Comparison of ENCODE assay signal across 11 cellular contexts in the genomic region with DNA sequence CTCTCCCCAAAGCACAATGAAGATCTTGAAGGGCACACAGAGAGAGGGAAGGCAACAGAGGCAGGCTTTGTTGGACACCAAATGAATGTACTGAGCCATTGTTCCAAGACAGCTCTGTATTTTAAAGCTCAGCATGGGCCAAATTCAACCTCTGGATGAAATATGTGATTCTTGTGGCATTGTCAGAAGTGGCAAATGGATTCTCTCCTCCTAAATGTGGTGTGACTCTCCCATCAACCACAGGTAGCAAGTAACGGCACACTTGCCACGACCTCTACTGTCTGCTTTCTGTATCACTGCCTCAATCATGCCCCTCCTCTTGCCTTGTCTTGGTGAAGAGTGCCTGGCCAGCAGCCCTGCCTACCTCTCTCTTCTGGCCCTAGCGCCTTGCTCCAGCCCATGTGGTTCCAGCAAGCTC. TPM values are rescaled to one million over a fixed set of nuclear protein-coding genes. Genes with fewer than 3 reads are reported as not detected.
DNase-seq lines count a peak whose midpoint lies in the region; ATAC-seq and TF ChIP-seq lines count a peak whose summit lies in the region.
"Had no signal": no experiment of that assay in that cellular context is flagged by ENCODE, and none has a peak within 500 bp of the region (broad histone marks: within the 10 kb centered on the region; RNA-seq: fewer than 3 reads in every experiment).

No MANE protein-coding gene starts in this region.

- H3K4me3 Mint-ChIP-seq in neural crest cell, result no peak overlapping the region

- no peak for DNase-seq in neural crest cell (ENCODE audit: low read depth, low spot score)
- DNase-seq in NCI-H1436 treated with DMSO at 0.1 percent for 48 hours (lab: John Stamatoyannopoulos, UW), result no peak
- no peak for DNase-seq in cerebellar cortex (ENCODE audit: low spot score)
- DNase-seq in NCI-H2029 treated with DMSO at 0.1 percent for 48 hours (lab: John Stamatoyannopoulos, UW), result no peak

- peak; percentile 44 for ATAC-seq in GM18861 (IDR thresholded peaks at IDR 0.05; ENCODE audit: unreplicated experiment)
- peak; percentile 89 for ATAC-seq in HG02885 (IDR thresholded peaks at IDR 0.05; ENCODE audit: poor library complexity, unreplicated experiment)
- ATAC-seq in HG02840 (IDR thresholded peaks at IDR 0.05; ENCODE audit: low FRiP score, unreplicated experiment), result no peak

- TF ChIP-seq CTCF in neural crest cell (conservative IDR thresholded peaks at IDR 0.05), result peak; percentile 36

- peak overlapping the region; percentile 88 for H3K27ac ChIP-seq in angular gyrus (ENCODE audit: low read depth, low read length)

- no peaks in the 10 kb centered on the region for H3K27me3 Mint-ChIP-seq in neural crest cell (ENCODE audit: low read depth)

- peaks cover 17% of the 10 kb centered on the region for H3K36me3 Mint-ChIP-seq in neural crest cell (ENCODE audit: low read depth)

- peaks cover 76% of the 10 kb centered on the region for H3K4me1 Mint-ChIP-seq in neural crest cell

- no peak overlapping the region for H3K27ac Mint-ChIP-seq in neural crest cell (ENCODE audit: unreplicated experiment)

- H3K9me3 Mint-ChIP-seq in neural crest cell, result no peaks in the 10 kb centered on the region

RNA-seq across cellular contexts. Expression of a gene that starts 6.1 kb away (rescaled TPM):
- total RNA-seq in neural crest cell, result 20.5 and 21.8 TPM in 2 replicates

RNA-seq across cellular contexts. Expression of a gene that starts 11.6 kb away (rescaled TPM):
- not detected in 2 replicates for total RNA-seq in neural crest cell
- total RNA-seq: NCI-H460, renal cortical epithelial cell, upper lobe of left lung had no signal

RNA-seq across cellular contexts. Expression of a gene that starts 37.6 kb away (rescaled TPM):
- 32.9 and 34.0 TPM in 2 replicates for total RNA-seq in neural crest cell
